Comparison of ENCODE assay signal across 12 cellular contexts in genomic region chr18:57747809-57748680, GRCh38. TPM values are rescaled to one million over a fixed set of nuclear protein-coding genes. Genes with fewer than 3 reads are reported as not detected.
DNase-seq lines count a peak whose midpoint lies in the region; ATAC-seq, FAIRE-seq and TF ChIP-seq lines count a peak whose summit lies in the region.
"Had no signal": no experiment of that assay in that cellular context is flagged by ENCODE, and none has a peak within 500 bp of the region (broad histone marks: within the 10 kb centered on the region; RNA-seq: fewer than 3 reads in every experiment).

No MANE protein-coding gene starts in this region.

- no peak for FAIRE-seq in GM12878 (lab: Jason Lieb, UNC)

- H3K4me3 Mint-ChIP-seq in progenitor cell of endocrine pancreas (ENCODE audit: low read depth), result no peak overlapping the region
- H3K4me3 Mint-ChIP-seq: activated CD4-positive, alpha-beta memory T cell treated with anti-CD3 and anti-CD28 coated beads for 36 hours; activated naive CD8-positive, alpha-beta T cell treated with anti-CD3 and anti-CD28 coated beads for 36 hours had no signal

- no peak for DNase-seq in GM12878 (ENCODE audit: low read depth, low spot score)
- DNase-seq in progenitor cell of endocrine pancreas (ENCODE audit: low spot score, unreplicated experiment), result no peak
- DNase-seq in GOT3 (lab: John Stamatoyannopoulos, UW), result no peak
- no peak for DNase-seq in NCI-H128 (lab: John Stamatoyannopoulos, UW; ENCODE audit: unreplicated experiment)
- DNase-seq in substantia nigra (lab: John Stamatoyannopoulos, UW), result no peak
- no peak for DNase-seq in stimulated activated CD4-positive, alpha-beta T cell treated with anti-CD3 and anti-CD28 coated beads, Interleukin-4, amount 100 ng/mL, for 1 hour
- DNase-seq: activated CD4-positive, alpha-beta memory T cell treated with anti-CD3 and anti-CD28 coated beads for 36 hours; activated naive CD8-positive, alpha-beta T cell treated with anti-CD3 and anti-CD28 coated beads for 36 hours; Caco-2 had no signal

- H3K27me3 Mint-ChIP-seq in progenitor cell of endocrine pancreas, result no peaks in the 10 kb centered on the region
- H3K27me3 Mint-ChIP-seq: activated CD4-positive, alpha-beta memory T cell treated with anti-CD3 and anti-CD28 coated beads for 36 hours; activated naive CD8-positive, alpha-beta T cell treated with anti-CD3 and anti-CD28 coated beads for 36 hours had no signal

- no peak overlapping the region for H3K4me3 ChIP-seq in GM12878
- H3K4me3 ChIP-seq: SK-N-MC had no signal

- RAD21 ChIA-PET in GM12878 (lab: Charles Lee; ENCODE audit: unreplicated experiment), result interaction anchor here (0.5 kb wide), 1 partner anchor 12 kb away, joined by 4 read pairs; no protein-coding TSS in a partner anchor

- H3K9me3 Mint-ChIP-seq in progenitor cell of endocrine pancreas (ENCODE audit: low read depth), result no peaks in the 10 kb centered on the region
- H3K9me3 Mint-ChIP-seq: activated CD4-positive, alpha-beta memory T cell treated with anti-CD3 and anti-CD28 coated beads for 36 hours; activated naive CD8-positive, alpha-beta T cell treated with anti-CD3 and anti-CD28 coated beads for 36 hours had no signal

- H3K36me3 ChIP-seq in GM12878 (ENCODE audit: control insufficient read depth in 2 of 2, insufficient read depth in 2 of 2, low read length in 1 of 2), result no peaks in the 10 kb centered on the region

- in situ Hi-C loops in GM12878 (cut with MboI), result no loop called here

- H3K27ac ChIP-seq in GM12878 (ENCODE audit: control insufficient read depth, insufficient read depth) (no peak overlapping the region), substantia nigra (ENCODE audit: low read depth, low read length, poor library complexity, severe bottlenecking) (no peak overlapping the region)
- H3K27ac ChIP-seq: SK-N-MC had no signal

- H3K9me3 ChIP-seq in GM12878 (replicated peaks; ENCODE audit: control insufficient read depth, insufficient read depth, low read length), result no peaks in the 10 kb centered on the region
- H3K9me3 ChIP-seq: Caco-2 had no signal

- H3K9ac ChIP-seq in GM12878 (ENCODE audit: control insufficient read depth, insufficient read depth, low read length), result no peak overlapping the region

- SMC1A ChIA-PET in GM12878 (lab: Charles Lee; ENCODE audit: uncharacterized antibody, unreplicated experiment), result interaction anchor here (1.0 to 1.2 kb wide), 2 partner anchors 32 to 1062 kb away, joined by 3 to 4 read pairs; no protein-coding TSS in a partner anchor

- no peak for TF ChIP-seq RAD21 in GM12878 (IDR thresholded peaks at IDR 0.05; ENCODE audit: insufficient read depth, low read depth, low read length)

- no peak overlapping the region for H2AFZ ChIP-seq in GM12878 (ENCODE audit: control insufficient read depth, low read depth, low read length)

- H3K27me3 ChIP-seq in GM12878 (replicated peaks in 1 of 2; ENCODE audit: control insufficient read depth in 2 of 2, insufficient read depth in 2 of 2, low read length in 1 of 2), result no peaks in the 10 kb centered on the region

- TF ChIP-seq CTCF in GM12878 (IDR thresholded peaks at IDR 0.05 in 2 of 3, conservative IDR thresholded peaks at IDR 0.05 in 1 of 3; ENCODE audit: control insufficient read depth in 2 of 3, extremely low read depth in 1 of 3, insufficient read depth in 1 of 3, low read depth in 3 of 3, low read length in 3 of 3) (no peak), progenitor cell of endocrine pancreas (IDR thresholded peaks at IDR 0.05; ENCODE audit: unreplicated experiment) (no peak)

- H3K27ac Mint-ChIP-seq in progenitor cell of endocrine pancreas, result peak overlapping the region; percentile 67
- H3K27ac Mint-ChIP-seq: activated CD4-positive, alpha-beta memory T cell treated with anti-CD3 and anti-CD28 coated beads for 36 hours; activated naive CD8-positive, alpha-beta T cell treated with anti-CD3 and anti-CD28 coated beads for 36 hours had no signal

- intact Hi-C loops in GM12878 (cut with micrococcal nuclease; ENCODE audit: unreplicated experiment), result no loop called here

- no peak for TF ChIP-seq POLR2A in GM12878 (IDR thresholded peaks at IDR 0.05; ENCODE audit: low read depth, low read length)

- no peaks in the 10 kb centered on the region for H4K20me1 ChIP-seq in GM12878 (ENCODE audit: control insufficient read depth, insufficient read depth)

- H3K36me3 Mint-ChIP-seq in progenitor cell of endocrine pancreas (ENCODE audit: insufficient read depth), result no peaks in the 10 kb centered on the region
- H3K36me3 Mint-ChIP-seq: activated CD4-positive, alpha-beta memory T cell treated with anti-CD3 and anti-CD28 coated beads for 36 hours; activated naive CD8-positive, alpha-beta T cell treated with anti-CD3 and anti-CD28 coated beads for 36 hours had no signal

- BruUV-seq in GM12878 (replicated peaks; lab: Mats Ljungman, UMichigan), result no TSS peak

- TF ChIP-seq EP300 in GM12878 (IDR thresholded peaks at IDR 0.05; ENCODE audit: borderline replicate concordance in 1 of 2, control insufficient read depth in 1 of 2, low read depth in 2 of 2, low read length in 2 of 2), result no peak

- H3K79me2 ChIP-seq in GM12878 (ENCODE audit: control insufficient read depth, insufficient read depth, low read length), result no peaks in the 10 kb centered on the region

- POLR2A ChIA-PET in GM12878 (lab: Charles Lee), result no interaction called here

- H3K4me1 ChIP-seq in GM12878 (ENCODE audit: control insufficient read depth, insufficient read depth, low read length), result peaks cover 9% of the 10 kb centered on the region

- H3K4me1 Mint-ChIP-seq in progenitor cell of endocrine pancreas (ENCODE audit: low read depth), result peaks cover 45% of the 10 kb centered on the region

- ATAC-seq in GM18868 (IDR thresholded peaks at IDR 0.05; ENCODE audit: unreplicated experiment), result peak; percentile 17
- peak; percentile 13 for ATAC-seq in HG03139 (IDR thresholded peaks at IDR 0.05; ENCODE audit: unreplicated experiment)
- peak; percentile 48; the same call in 2 of the 3 replicates for ATAC-seq in GM12878

- CTCF ChIA-PET in GM12878 (lab: Yijun Ruan, JAX), result interaction anchor here (1.6 kb wide), 1 partner anchor 10 kb away, joined by 5 read pairs; no protein-coding TSS in a partner anchor

- peak overlapping the region; percentile 35; the same call in 1 of the 2 replicates for H3K4me2 ChIP-seq in GM12878 (ENCODE audit: control insufficient read depth, insufficient read depth)

- WGBS in GM12878 (ENCODE audit: insufficient coverage, insufficient replicate concordance, low lambda C conversion rate, missing lambda C conversion rate), result 45% methylated on average over 5 of the region's 5 CpGs

TF ChIP-seq in GM12878, 131 proteins besides CTCF, POLR2A, EP300 and RAD21 (continues in another document):
- TF ChIP-seq CEBPB (IDR thresholded peaks at IDR 0.05; ENCODE audit: borderline replicate concordance in 1 of 2, low read depth in 2 of 2, low read length in 2 of 2) (no peak), KLF5 (IDR thresholded peaks at IDR 0.05; ENCODE audit: partially characterized antibody) (no peak), YY1 (IDR thresholded peaks at IDR 0.05; ENCODE audit: low read depth, low read length) (no peak), IRF3 (IDR thresholded peaks at IDR 0.05) (no peak), SUZ12 (IDR thresholded peaks at IDR 0.05; ENCODE audit: unreplicated experiment) (no peak), E2F4 (IDR thresholded peaks at IDR 0.05; ENCODE audit: low read depth, low read length) (no peak), TCF3 (IDR thresholded peaks at IDR 0.05; ENCODE audit: borderline replicate concordance, insufficient read depth, low read depth, low read length) (no peak)

RNA-seq across cellular contexts. Expression of gene ATP8B1, which starts 55.1 kb away (rescaled TPM):
- total RNA-seq in GM12878 (2013; cell fraction: nucleolus; rRNA removed), result 0.96 and 1.5 TPM in 2 replicates
- total RNA-seq in GM12878 (2014; rRNA removed), result under 0.01 and 0.06 TPM in 2 replicates
- 0.09 and 0.18 TPM in 2 replicates for total RNA-seq in GM12878 (2014; rRNA removed; fragmentation: Illumina TruSeq; extraction: Trizol)
- 0.16 and 0.23 TPM in 2 replicates for total RNA-seq in GM12878 (2021)
- 0.13 TPM for polyA plus RNA-seq in GM12878 (2011; ENCODE audit: low read depth)
- polyA plus RNA-seq in GM12878 (2011; rRNA removed), result 0.37 and 0.78 TPM in 2 replicates
- polyA plus RNA-seq in GM12878 (2011; cell fraction: cytosol; rRNA removed), result 0.31 and 0.38 TPM in 2 replicates
- 0.44 and 0.72 TPM in 2 replicates for polyA plus RNA-seq in GM12878 (2011; cell fraction: nucleus; rRNA removed)
- 0.43 and 0.48 TPM in 2 replicates for polyA plus RNA-seq in GM12878 (2012)
- polyA plus RNA-seq in GM12878 (2014; fragmentation: Illumina TruSeq; extraction: Trizol), result 0.08 and 0.21 TPM in 2 replicates
- under 1 TPM; 0.03 to 0.05 TPM for polyA plus RNA-seq in GM12878 (2014; fragmentation: Nextera tagmentation; extraction: Ambion mirVana)
- 0.04 and 0.12 TPM in 2 replicates for polyA plus RNA-seq in GM12878 (2014; rRNA removed)
- polyA plus RNA-seq in GM12878 (2016; fragmentation: Nextera tagmentation; extraction: Ambion mirVana), result under 1 TPM; 0.10 to 0.36 TPM
- 0.72 and 2.6 TPM in 2 replicates for polyA minus RNA-seq in GM12878 (2011; rRNA and poly(A)+ RNA removed)
- 1.7 TPM in 1 of 2 replicates, not detected in the other for polyA minus RNA-seq in GM12878 (2011; cell fraction: cytosol; rRNA and poly(A)+ RNA removed)
- 0.12 and 0.57 TPM in 2 replicates for polyA minus RNA-seq in GM12878 (2011; cell fraction: nucleus; rRNA and poly(A)+ RNA removed)
- total RNA-seq in progenitor cell of endocrine pancreas, result 21.7 and 21.9 TPM in 2 replicates
- total RNA-seq: activated CD4-positive, alpha-beta memory T cell treated with anti-CD3 and anti-CD28 coated beads for 36 hours had no signal
